In the genomic region with DNA sequence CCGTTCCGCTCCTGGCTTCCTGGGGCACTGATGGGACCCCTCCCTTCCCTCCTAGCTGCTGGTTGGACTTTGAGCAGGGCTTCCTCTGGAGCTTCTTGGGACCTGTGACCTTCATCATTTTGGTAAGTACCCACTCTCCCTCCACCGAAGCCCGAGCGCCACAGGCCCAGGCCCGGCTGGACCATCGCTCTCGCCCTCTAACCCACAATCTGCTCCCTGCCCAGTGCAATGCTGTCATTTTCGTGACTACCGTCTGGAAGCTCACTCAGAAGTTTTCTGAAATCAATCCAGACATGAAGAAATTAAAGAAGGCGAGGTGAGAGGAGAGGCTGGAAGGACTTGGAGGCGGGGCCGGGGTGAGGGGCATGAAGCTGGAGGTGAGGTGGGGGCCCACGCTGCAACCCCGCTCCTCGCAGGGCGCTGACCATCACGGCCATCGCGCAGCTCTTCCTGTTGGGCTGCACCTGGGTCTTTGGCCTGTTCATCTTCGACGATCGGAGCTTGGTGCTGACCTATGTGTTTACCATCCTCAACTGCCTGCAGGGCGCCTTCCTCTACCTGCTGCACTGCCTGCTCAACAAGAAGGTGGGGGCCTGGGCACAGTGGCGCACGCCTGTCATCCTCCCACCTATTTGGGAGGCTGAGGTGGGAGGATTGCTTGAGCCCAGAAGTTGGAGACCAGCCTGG, we compare ENCODE assay signal across 10 cellular contexts. TPM values are rescaled to one million over a fixed set of nuclear protein-coding genes. Genes with fewer than 3 reads are reported as not detected.
DNase-seq lines count a peak whose midpoint lies in the region; ATAC-seq, FAIRE-seq and TF ChIP-seq lines count a peak whose summit lies in the region.
"Had no signal": no experiment of that assay in that cellular context is flagged by ENCODE, and none has a peak within 500 bp of the region (broad histone marks: within the 10 kb centered on the region; RNA-seq: fewer than 3 reads in every experiment).

No MANE protein-coding gene starts in this region.

- no TSS peak for BruUV-seq in Panc1 (replicated peaks; lab: Mats Ljungman, UMichigan)

- no peak for DNase-seq in activated CD4-positive, alpha-beta T cell treated with anti-CD3 and anti-CD28 coated beads for 36 hours
- no peak for DNase-seq in activated CD4-positive, alpha-beta T cell treated with anti-CD3 and anti-CD28 coated beads, Interleukin-2, amount 50 U/mL, for 48 hours
- no peak for DNase-seq in Panc1 (ENCODE audit: low read depth, low spot score)
- no peak for DNase-seq in erythroblast (lab: John Stamatoyannopoulos, UW)
- peak; percentile 82 for DNase-seq in spleen
- DNase-seq in kidney glomerular epithelial cell (lab: John Stamatoyannopoulos, UW), result no peak
- DNase-seq in HuH-7 (ENCODE audit: low spot score), result no peak
- DNase-seq in RCC 7860 (ENCODE audit: low spot score), result no peak

- intact Hi-C loops in activated CD4-positive, alpha-beta T cell treated with anti-CD3 and anti-CD28 coated beads for 36 hours (cut with DNase I, micrococcal nuclease), result loop anchor here (1.0 to 5.0 kb wide), 10 partner anchors 12 to 526 kb away; a partner anchor contains a TSS
- intact Hi-C loops in Panc1 (cut with micrococcal nuclease; ENCODE audit: unreplicated experiment) (no loop called here), spleen (cut with DNase I; ENCODE audit: low total_unique reads) (no loop called here)

- POLR2A ChIA-PET in activated CD4-positive, alpha-beta T cell treated with anti-CD3 and anti-CD28 coated beads for 36 hours (lab: Charles Lee), result interaction anchor here (0.5 to 2.2 kb wide), 9 partner anchors 9 to 270 kb away, joined by 3 to 13 read pairs (median 8); a partner anchor contains a TSS
- POLR2A ChIA-PET in Panc1 (lab: Charles Lee), result interaction anchor here (0.7 kb wide), 1 partner anchor 261 kb away, joined by 12 read pairs; no protein-coding TSS in a partner anchor

- H3K27me3 Mint-ChIP-seq in activated CD4-positive, alpha-beta T cell treated with anti-CD3 and anti-CD28 coated beads for 36 hours, result no peaks in the 10 kb centered on the region

- no peak overlapping the region for H3K4me3 Mint-ChIP-seq in activated CD4-positive, alpha-beta T cell treated with anti-CD3 and anti-CD28 coated beads for 36 hours

- FAIRE-seq in RCC 7860 (lab: Jason Lieb, UNC), result no peak
- FAIRE-seq: A204.1, endometrium had no signal

- TF ChIP-seq POLR2A in erythroblast (IDR thresholded peaks at IDR 0.05; ENCODE audit: low read length) (peak; percentile 15), spleen (IDR thresholded peaks at IDR 0.05) (no peak)

- H3K9me3 Mint-ChIP-seq in activated CD4-positive, alpha-beta T cell treated with anti-CD3 and anti-CD28 coated beads for 36 hours (ENCODE audit: low read depth), result no peaks in the 10 kb centered on the region

- H3K4me1 ChIP-seq in Panc1 (ENCODE audit: control insufficient read depth, insufficient read depth, low read length) (peaks cover 13% of the 10 kb centered on the region), spleen (peaks cover 27 to 86% (median 57%) of the 10 kb centered on the region in 6 donors)

- peak overlapping the region; percentile 51 for H3K27ac Mint-ChIP-seq in activated CD4-positive, alpha-beta T cell treated with anti-CD3 and anti-CD28 coated beads for 36 hours

- H3K36me3 ChIP-seq in Panc1 (ENCODE audit: control insufficient read depth, insufficient read depth, low read length) (peaks cover 5% of the 10 kb centered on the region), spleen (peaks cover 6 to 100% (median 100%) of the 10 kb centered on the region in 6 donors)

- in situ Hi-C loops in Panc1 (cut with HindIII; ENCODE audit: low pct_unique_long_range_greater_than_20kb, low sequenced_read_pairs), result no loop called here

- CTCF ChIA-PET in activated CD4-positive, alpha-beta T cell treated with anti-CD3 and anti-CD28 coated beads for 36 hours (lab: Charles Lee), result interaction anchor here (0.6 to 4.3 kb wide), 14 partner anchors 9 to 270 kb away, joined by 3 to 33 read pairs (median 8); a partner anchor contains a TSS
- CTCF ChIA-PET in Panc1 (lab: Charles Lee), result interaction anchor here (0.7 to 1.4 kb wide), 5 partner anchors 23 to 53 kb away, joined by 3 to 7 read pairs (median 6); no protein-coding TSS in a partner anchor

- H3K27ac ChIP-seq in Panc1 (ENCODE audit: low read length), result peak overlapping the region; percentile 39; the same call in 1 of the 2 replicates
- peak overlapping the region; percentile 59 to 89 (median 77) for H3K27ac ChIP-seq in spleen

- H3K4me3 ChIP-seq in Panc1 (ENCODE audit: low read depth in 2 of 2, low read length in 2 of 2), result no peak overlapping the region
- peak overlapping the region in 4 of 8 donors; percentile 6 to 61 (median 16) for H3K4me3 ChIP-seq in spleen

- 86 to 92% (median 87%) methylated on average over 26 of the region's 26 CpGs for WGBS in spleen, 5 donors

- no peaks in the 10 kb centered on the region for H3K9me3 ChIP-seq in Panc1 (ENCODE audit: control insufficient read depth, insufficient read depth, low read depth, low read length)
- H3K9me3 ChIP-seq in spleen, result no peaks in the 10 kb centered on the region

- H3K4me1 Mint-ChIP-seq in activated CD4-positive, alpha-beta T cell treated with anti-CD3 and anti-CD28 coated beads for 36 hours, result peaks cover 11% of the 10 kb centered on the region

- ATAC-seq in activated CD4-positive, alpha-beta T cell treated with anti-CD3 and anti-CD28 coated beads for 36 hours, result no peak
- no peak for ATAC-seq in Panc1

- peaks cover 80% of the 10 kb centered on the region for H3K36me3 Mint-ChIP-seq in activated CD4-positive, alpha-beta T cell treated with anti-CD3 and anti-CD28 coated beads for 36 hours (ENCODE audit: low read depth)

- TF ChIP-seq CTCF in Panc1 (IDR thresholded peaks at IDR 0.05) (no peak), spleen (IDR thresholded peaks at IDR 0.05 in 8 of 11, conservative IDR thresholded peaks at IDR 0.05 in 3 of 11) (no peak)

- H3K27me3 ChIP-seq in Panc1 (ENCODE audit: control insufficient read depth, insufficient read depth, low read length) (no peaks in the 10 kb centered on the region), spleen (replicated peaks in 1 of 7) (no peaks in the 10 kb centered on the region)

RNA-seq across cellular contexts. Expression of a gene that starts 12.4 kb away (rescaled TPM):
- total RNA-seq in activated CD4-positive, alpha-beta T cell treated with anti-CD3 and anti-CD28 coated beads for 36 hours, result 100 to 1,000 TPM; 168 to 185 TPM
- total RNA-seq in Panc1 (2021; ENCODE audit: unreplicated experiment), result 117 TPM
- 96.9 TPM for polyA plus RNA-seq in Panc1 (2012; ENCODE audit: insufficient read length)
- 100 to 1,000 TPM in 6 of 7 donors, 10 to 100 TPM in 1; 81.8 to 155 (median 124) TPM for total RNA-seq in spleen
- 100 to 1,000 TPM; 176 to 267 (median 248) TPM for polyA plus RNA-seq in spleen

RNA-seq across cellular contexts. Expression of a gene that starts 25.5 kb away (rescaled TPM):
- 100 to 1,000 TPM; 207 to 232 TPM for total RNA-seq in activated CD4-positive, alpha-beta T cell treated with anti-CD3 and anti-CD28 coated beads for 36 hours
- total RNA-seq in Panc1 (2021; ENCODE audit: unreplicated experiment) (109 TPM), spleen (100 to 1,000 TPM; 190 to 455 (median 280) TPM)
- 128 TPM for polyA plus RNA-seq in Panc1 (2012; ENCODE audit: insufficient read length)
- 10 to 100 TPM; 42.8 to 87.8 (median 55.7) TPM for polyA plus RNA-seq in spleen

RNA-seq across cellular contexts. Expression of a gene that starts 26.3 kb away (rescaled TPM):
- 100 to 1,000 TPM; 173 to 176 TPM for total RNA-seq in activated CD4-positive, alpha-beta T cell treated with anti-CD3 and anti-CD28 coated beads for 36 hours
- 205 TPM for total RNA-seq in Panc1 (2021; ENCODE audit: unreplicated experiment)
- 226 TPM for polyA plus RNA-seq in Panc1 (2012; ENCODE audit: insufficient read length)
- total RNA-seq in spleen, result 100 to 1,000 TPM; 138 to 213 (median 175) TPM
- polyA plus RNA-seq in spleen, result 100 to 1,000 TPM in 2 of 3 donors, 10 to 100 TPM in 1; 93.3 to 186 (median 113) TPM

Comparison
In these comparisons a context has a peak if more than half of its experiments do, and no peak if none do; other contexts are left out.
1. intact Hi-C loops: an anchor here in activated CD4-positive, alpha-beta T cell treated with anti-CD3 and anti-CD28 coated beads for 36 hours (1.0 to 5.0 kb wide); none called in Panc1 and spleen.